In genomic region chr10:14184841-14185500, GRCh38 we compare ENCODE assay signal across 8 cellular contexts.
DNase-seq lines count a peak whose midpoint lies in the region; ATAC-seq lines count a peak whose summit lies in the region.

No MANE protein-coding gene starts in this region.

- ATAC-seq in GM21390 (IDR thresholded peaks at IDR 0.05; ENCODE audit: unreplicated experiment) (peak; percentile 69), HG03575 (IDR thresholded peaks at IDR 0.05; ENCODE audit: extremely low read depth, insufficient number of reproducible peaks, low FRiP score, unreplicated experiment) (peak; percentile 38)

- no peaks in the 10 kb centered on the region for H3K36me3 ChIP-seq in esophagus (ENCODE audit: control insufficient read depth in 2 of 2, insufficient read depth in 2 of 2, low read length in 1 of 2)

- H3K27ac Mint-ChIP-seq in stimulated activated naive CD8-positive, alpha-beta T cell treated with anti-CD3 and anti-CD28 coated beads, Interleukin-15, Interleukin-2, amounts not matched to agents 100 ng/mL and 50 ng/mL, for 24 hours: peak overlapping the region; percentile 100

- H3K27me3 Mint-ChIP-seq in stimulated activated naive CD8-positive, alpha-beta T cell treated with anti-CD3 and anti-CD28 coated beads, Interleukin-15, Interleukin-2, amounts not matched to agents 100 ng/mL and 50 ng/mL, for 24 hours: peaks cover 42% of the 10 kb centered on the region

- H3K9me3 ChIP-seq in esophagus (ENCODE audit: control insufficient read depth in 2 of 2, insufficient read depth in 1 of 2, low read depth in 1 of 2, low read length in 1 of 2): no peaks in the 10 kb centered on the region

- peak overlapping the region; percentile 81 for H3K4me3 Mint-ChIP-seq in stimulated activated naive CD8-positive, alpha-beta T cell treated with anti-CD3 and anti-CD28 coated beads, Interleukin-15, Interleukin-2, amounts not matched to agents 100 ng/mL and 50 ng/mL, for 24 hours

- DNase-seq in EL: peak; percentile 9
- peak; percentile 40 for DNase-seq in T-helper 9 cell
- DNase-seq in NCI-H1105 treated with DMSO at 0.1 percent for 48 hours (lab: John Stamatoyannopoulos, UW): no peak
- DNase-seq in NCI-H2107 treated with DMSO at 0.1 percent for 48 hours (lab: John Stamatoyannopoulos, UW; ENCODE audit: unreplicated experiment): no peak

- peaks cover 0 to 2% of the 10 kb centered on the region in 2 donors for H3K4me1 ChIP-seq in esophagus (ENCODE audit: control insufficient read depth in 2 of 2, insufficient read depth in 2 of 2, low read length in 1 of 2)

- H3K4me1 Mint-ChIP-seq in stimulated activated naive CD8-positive, alpha-beta T cell treated with anti-CD3 and anti-CD28 coated beads, Interleukin-15, Interleukin-2, amounts not matched to agents 100 ng/mL and 50 ng/mL, for 24 hours (ENCODE audit: low read depth): peaks cover 29% of the 10 kb centered on the region

- peaks cover 8% of the 10 kb centered on the region for H3K36me3 Mint-ChIP-seq in stimulated activated naive CD8-positive, alpha-beta T cell treated with anti-CD3 and anti-CD28 coated beads, Interleukin-15, Interleukin-2, amounts not matched to agents 100 ng/mL and 50 ng/mL, for 24 hours (ENCODE audit: low read depth)

- H3K4me3 ChIP-seq in esophagus (ENCODE audit: low read depth in 1 of 2, low read length in 2 of 2): no peak overlapping the region

- peaks cover 4% of the 10 kb centered on the region for H3K9me3 Mint-ChIP-seq in stimulated activated naive CD8-positive, alpha-beta T cell treated with anti-CD3 and anti-CD28 coated beads, Interleukin-15, Interleukin-2, amounts not matched to agents 100 ng/mL and 50 ng/mL, for 24 hours

- peak overlapping the region; percentile 5 to 49 for H3K27ac ChIP-seq in esophagus (ENCODE audit: low read depth in 2 of 2, low read length in 1 of 2)

- 36 to 59% methylated on average over 13 of the region's 13 CpGs for WGBS in esophagus, 2 donors

- H3K27me3 ChIP-seq in esophagus (ENCODE audit: control insufficient read depth in 1 of 2, insufficient read depth in 2 of 2, low read length in 2 of 2): no peaks in the 10 kb centered on the region

Comparison
In these comparisons a context has a peak if more than half of its experiments do, and no peak if none do; other contexts are left out.
1. DNase-seq: peak in EL (single experiment) and T-helper 9 cell (single experiment); none in NCI-H1105 treated with DMSO at 0.1 percent for 48 hours (single experiment) and NCI-H2107 treated with DMSO at 0.1 percent for 48 hours (single experiment).